ENCODE assay signal across 8 cellular contexts in genomic region chr10:32346134-32346550, GRCh38. TPM values are rescaled to one million over a fixed set of nuclear protein-coding genes. Genes with fewer than 3 reads are reported as not detected.
DNase-seq lines count a peak whose midpoint lies in the region; ATAC-seq, FAIRE-seq and TF ChIP-seq lines count a peak whose summit lies in the region.

No MANE protein-coding gene starts in this region.

- TF ChIP-seq CTCF in GM23338 (conservative IDR thresholded peaks at IDR 0.05; ENCODE audit: low read depth in 2 of 2): peak; percentile 71 to 92
- TF ChIP-seq CTCF in nephron progenitor cell (IDR thresholded peaks at IDR 0.05): peak; percentile 90

- no peaks in the 10 kb centered on the region for H3K9me3 Mint-ChIP-seq in GM23338
- H3K9me3 Mint-ChIP-seq in nephron progenitor cell: peaks cover 6% of the 10 kb centered on the region
- H3K9me3 Mint-ChIP-seq in stimulated activated naive CD8-positive, alpha-beta T cell treated with anti-CD3 and anti-CD28 coated beads, Interleukin-15, Interleukin-2, amounts not matched to agents 100 ng/mL and 50 ng/mL, for 24 hours: no peaks in the 10 kb centered on the region

- ATAC-seq in GM23338: peak; percentile 92

- H3F3A ChIP-seq in GM23338 (replicated peaks; ENCODE audit: low read depth): no peaks in the 10 kb centered on the region

- H3K9me2 ChIP-seq in GM23338 (ENCODE audit: insufficient read depth): no peaks in the 10 kb centered on the region

- H3K4me3 Mint-ChIP-seq in GM23338: peak overlapping the region; percentile 95
- peak overlapping the region; percentile 91 for H3K4me3 Mint-ChIP-seq in nephron progenitor cell
- H3K4me3 Mint-ChIP-seq in stimulated activated naive CD8-positive, alpha-beta T cell treated with anti-CD3 and anti-CD28 coated beads, Interleukin-15, Interleukin-2, amounts not matched to agents 100 ng/mL and 50 ng/mL, for 24 hours: peak overlapping the region; percentile 92

- DNase-seq in ELF-1 (ENCODE audit: low read depth, low spot score) (peak; percentile 99), GM23338 (ENCODE audit: low spot score) (peak; percentile 96), Kasumi-1 (lab: John Stamatoyannopoulos, UW) (peak; percentile 96 to 97), RCC 7860 (ENCODE audit: low spot score) (peak; percentile 92), fibroblast of the conjunctiva (ENCODE audit: low read depth) (peak; percentile 95), nephron progenitor cell (peak; percentile 95)
- DNase-seq in activated effector memory CD4-positive, alpha-beta T cell treated with anti-CD3 and anti-CD28 coated beads, Interleukin-2, amount 50 U/mL, for 16 hours: peak; percentile 98

- H3K27ac ChIP-seq in GM23338 (ENCODE audit: low read depth): peak overlapping the region; percentile 100

- H3K79me2 ChIP-seq in GM23338 (replicated peaks; ENCODE audit: insufficient read depth): peaks cover 52% of the 10 kb centered on the region

- peaks cover 53% of the 10 kb centered on the region for H3K4me1 ChIP-seq in GM23338 (ENCODE audit: insufficient read depth)

- no peak overlapping the region; the same call in 1 of the 2 replicates for H2AFZ ChIP-seq in GM23338

- peaks cover 39% of the 10 kb centered on the region for H3K4me1 Mint-ChIP-seq in GM23338
- H3K4me1 Mint-ChIP-seq in nephron progenitor cell: peaks cover 38% of the 10 kb centered on the region
- peaks cover 79% of the 10 kb centered on the region for H3K4me1 Mint-ChIP-seq in stimulated activated naive CD8-positive, alpha-beta T cell treated with anti-CD3 and anti-CD28 coated beads, Interleukin-15, Interleukin-2, amounts not matched to agents 100 ng/mL and 50 ng/mL, for 24 hours (ENCODE audit: low read depth)

- no peaks in the 10 kb centered on the region for H3K27me3 ChIP-seq in GM23338 (ENCODE audit: insufficient read depth)

- H3K36me3 Mint-ChIP-seq in GM23338 (ENCODE audit: low read depth): peaks cover 24% of the 10 kb centered on the region
- peaks cover 41% of the 10 kb centered on the region for H3K36me3 Mint-ChIP-seq in nephron progenitor cell (ENCODE audit: low read depth)
- peaks cover 36% of the 10 kb centered on the region for H3K36me3 Mint-ChIP-seq in stimulated activated naive CD8-positive, alpha-beta T cell treated with anti-CD3 and anti-CD28 coated beads, Interleukin-15, Interleukin-2, amounts not matched to agents 100 ng/mL and 50 ng/mL, for 24 hours (ENCODE audit: low read depth)

- peaks cover 12% of the 10 kb centered on the region for H3K27me3 Mint-ChIP-seq in GM23338 (ENCODE audit: insufficient read depth, low read depth, poor library complexity)
- H3K27me3 Mint-ChIP-seq in nephron progenitor cell (ENCODE audit: low read depth, poor library complexity): peaks cover 2% of the 10 kb centered on the region
- H3K27me3 Mint-ChIP-seq in stimulated activated naive CD8-positive, alpha-beta T cell treated with anti-CD3 and anti-CD28 coated beads, Interleukin-15, Interleukin-2, amounts not matched to agents 100 ng/mL and 50 ng/mL, for 24 hours: no peaks in the 10 kb centered on the region

- FAIRE-seq in RCC 7860 (lab: Jason Lieb, UNC): no peak

- H3K27ac Mint-ChIP-seq in GM23338 (peak overlapping the region; percentile 100), nephron progenitor cell (peak overlapping the region; percentile 100)
- peak overlapping the region; percentile 99 for H3K27ac Mint-ChIP-seq in stimulated activated naive CD8-positive, alpha-beta T cell treated with anti-CD3 and anti-CD28 coated beads, Interleukin-15, Interleukin-2, amounts not matched to agents 100 ng/mL and 50 ng/mL, for 24 hours

- peak overlapping the region; percentile 88 for H3K4me2 ChIP-seq in GM23338

- H3K36me3 ChIP-seq in GM23338 (ENCODE audit: insufficient read depth): no peaks in the 10 kb centered on the region

- H3K4me3 ChIP-seq in GM23338: peak overlapping the region; percentile 96

- H4K20me1 ChIP-seq in GM23338 (replicated peaks; ENCODE audit: insufficient read depth): 0 out of 2 replicates have a peak, but pooled peaks cover 2% of the 10 kb centered on the region

TF ChIP-seq in GM23338, 12 proteins besides CTCF, POLR2A, EP300 and RAD21:
- TF ChIP-seq POLR2AphosphoS5 (IDR thresholded peaks at IDR 0.05; ENCODE audit: low read depth): no peak; the same call in 1 of the 2 replicates
- TF ChIP-seq CREB1 (CRISPR knock-in tag; IDR thresholded peaks at IDR 0.05; ENCODE audit: low read depth): peak; percentile 47; the same call in 1 of the 2 replicates

RNA-seq across cellular contexts. Expression of gene EPC1, which starts 0.8 kb away (rescaled TPM):
- total RNA-seq in GM23338 (2014; rRNA removed; shearing (Covaris generic)): 15.8 and 25.9 TPM in 2 replicates
- 24.1 and 24.5 TPM in 2 replicates for polyA plus RNA-seq in GM23338 (2016; fragmentation: Nextera tagmentation; extraction: Ambion mirVana)

Comparison
In these comparisons a context has a peak if more than half of its experiments do, and no peak if none do; other contexts are left out.
1. Peak in every context shown above with its lines: DNase-seq, ATAC-seq, H3K4me3 ChIP-seq and H3K27ac ChIP-seq.